ENCODE assay signal across 8 cellular contexts in genomic region chr18:49491857-49492693, GRCh38. TPM values are rescaled to one million over a fixed set of nuclear protein-coding genes. Genes with fewer than 3 reads are reported as not detected.
DNase-seq lines count a peak whose midpoint lies in the region; ATAC-seq and TF ChIP-seq lines count a peak whose summit lies in the region.

Gene RPL17, minus strand, starts transcription at chr18:49492465.

- ATAC-seq in GM19025 (IDR thresholded peaks at IDR 0.05; ENCODE audit: low read depth, unreplicated experiment) (peak; percentile 57), HG03439 (IDR thresholded peaks at IDR 0.05; ENCODE audit: unreplicated experiment) (peak; percentile 81)
- peak; percentile 83 for ATAC-seq in activated CD4-positive, alpha-beta T cell treated with anti-CD3 and anti-CD28 coated beads for 36 hours

- peak within 1 kb of the TSS; percentile 95 for H3K4me3 Mint-ChIP-seq in activated CD4-positive, alpha-beta T cell treated with anti-CD3 and anti-CD28 coated beads for 36 hours

- CTCF ChIA-PET in activated CD4-positive, alpha-beta T cell treated with anti-CD3 and anti-CD28 coated beads for 36 hours (lab: Charles Lee): interaction anchor here (0.6 kb wide), 1 partner anchor 12 kb away, joined by 3 read pairs; no protein-coding TSS in a partner anchor

- peaks cover 52% of the 10 kb centered on the region for H3K36me3 Mint-ChIP-seq in activated CD4-positive, alpha-beta T cell treated with anti-CD3 and anti-CD28 coated beads for 36 hours (ENCODE audit: low read depth)

- no peak for TF ChIP-seq CTCF in choroid plexus epithelial cell (conservative IDR thresholded peaks at IDR 0.05; ENCODE audit: low read depth, low read length)

- peak within 1 kb of the TSS; percentile 96 for H3K4me3 ChIP-seq in choroid plexus epithelial cell (ENCODE audit: low read depth, low read length)

- intact Hi-C loops in activated CD4-positive, alpha-beta T cell treated with anti-CD3 and anti-CD28 coated beads for 36 hours (cut with DNase I, micrococcal nuclease): loop anchor here (1.0 to 10.0 kb wide), 9 partner anchors 32 to 883 kb away; partner anchors contain the start of genes DYM (in 2 of the 2), ACAA2 (in 1 of the 2), CFAP53 (in 1 of the 2) and CXXC1 (in 1 of the 2)

- peak; percentile 95 for DNase-seq in AG08396 (ENCODE audit: low spot score)
- peak; percentile 96 to 98 for DNase-seq in NCI-H524 (lab: John Stamatoyannopoulos, UW)
- DNase-seq in activated CD4-positive, alpha-beta T cell treated with anti-CD3 and anti-CD28 coated beads for 36 hours: peak; percentile 90
- peak; percentile 100 for DNase-seq in choroid plexus epithelial cell (ENCODE audit: low read depth)
- peak; percentile 98 for DNase-seq in kidney glomerular epithelial cell (lab: John Stamatoyannopoulos, UW)
- DNase-seq in stimulated activated CD4-positive, alpha-beta T cell treated with anti-CD3 and anti-CD28 coated beads, Interleukin-1b, Interleukin-23, amount 100 ng/mL, for 1 hour (ENCODE audit: low read depth in 2 of 2): peak; percentile 50 to 51

- peaks cover 43% of the 10 kb centered on the region for H3K4me1 Mint-ChIP-seq in activated CD4-positive, alpha-beta T cell treated with anti-CD3 and anti-CD28 coated beads for 36 hours

- H3K27ac Mint-ChIP-seq in activated CD4-positive, alpha-beta T cell treated with anti-CD3 and anti-CD28 coated beads for 36 hours: peak within 1 kb of the TSS; percentile 100

- POLR2A ChIA-PET in activated CD4-positive, alpha-beta T cell treated with anti-CD3 and anti-CD28 coated beads for 36 hours (lab: Charles Lee): no interaction called here

- no peaks in the 10 kb centered on the region for H3K27me3 Mint-ChIP-seq in activated CD4-positive, alpha-beta T cell treated with anti-CD3 and anti-CD28 coated beads for 36 hours

- no peaks in the 10 kb centered on the region for H3K9me3 Mint-ChIP-seq in activated CD4-positive, alpha-beta T cell treated with anti-CD3 and anti-CD28 coated beads for 36 hours (ENCODE audit: low read depth)

RNA-seq across cellular contexts. Expression of gene RPL17, which starts in this region (rescaled TPM):
- total RNA-seq in activated CD4-positive, alpha-beta T cell treated with anti-CD3 and anti-CD28 coated beads for 36 hours: 1,000 to 10,000 TPM; 2,340 to 2,373 TPM

Comparison
In these comparisons a context has a peak if more than half of its experiments do, and no peak if none do; other contexts are left out.
1. Peak in every context shown above with its lines: DNase-seq, ATAC-seq and H3K4me3 ChIP-seq.